In the genomic region with DNA sequence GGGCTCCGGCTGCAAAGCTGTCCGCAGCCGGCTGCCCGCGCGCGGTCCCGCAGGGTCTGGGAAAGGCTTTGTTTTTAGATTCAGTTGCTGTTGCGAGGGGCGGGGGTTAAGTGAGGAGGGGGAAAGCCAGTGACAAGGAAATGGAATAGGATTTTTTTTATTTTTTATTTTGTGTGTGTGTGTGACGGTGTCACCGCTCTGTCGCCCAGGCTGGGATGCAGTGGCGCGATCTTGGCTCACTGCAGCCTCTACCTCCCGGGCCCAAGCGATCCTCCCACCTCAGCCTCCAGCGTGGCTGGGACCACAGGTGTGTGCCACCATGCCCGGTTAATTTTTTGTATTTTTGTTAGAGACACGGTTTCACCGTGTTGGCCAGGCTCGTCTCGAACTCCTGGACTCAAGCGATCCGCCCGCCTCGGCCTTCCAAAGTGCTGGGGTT, we compare ENCODE assay signal across 7 cellular contexts. TPM values are rescaled to one million over a fixed set of nuclear protein-coding genes. Genes with fewer than 3 reads are reported as not detected.
DNase-seq lines count a peak whose midpoint lies in the region; TF ChIP-seq lines count a peak whose summit lies in the region.

No MANE protein-coding gene starts in this region.

- H3K9me3 ChIP-seq in iPS-15b (ENCODE audit: control insufficient read depth, insufficient read depth, low read length) (no peaks in the 10 kb centered on the region), stomach (no peaks in the 10 kb centered on the region)

- no peaks in the 10 kb centered on the region for H3K36me3 Mint-ChIP-seq in IgD-negative memory B cell
- H3K36me3 Mint-ChIP-seq in activated naive CD8-positive, alpha-beta T cell treated with anti-CD3 and anti-CD28 coated beads for 36 hours = peaks cover 20% of the 10 kb centered on the region

- DNase-seq in activated naive CD8-positive, alpha-beta T cell treated with anti-CD3 and anti-CD28 coated beads for 36 hours = no peak
- DNase-seq in stomach (no peak), superior temporal gyrus (ENCODE audit: extremely low spot score) (no peak), OCI-M2 (lab: John Stamatoyannopoulos, UW; ENCODE audit: unreplicated experiment) (no peak), NK-92 (lab: John Stamatoyannopoulos, UW; ENCODE audit: unreplicated experiment) (no peak)

- H3K4me3 ChIP-seq in iPS-15b (ENCODE audit: low read depth, low read length) = peak overlapping the region; percentile 68
- H3K4me3 ChIP-seq in stomach = peak overlapping the region; percentile 62 to 82 (median 66)

- no peaks in the 10 kb centered on the region for H3K36me3 ChIP-seq in iPS-15b (ENCODE audit: control insufficient read depth, insufficient read depth, low read length)
- no peaks in the 10 kb centered on the region for H3K36me3 ChIP-seq in stomach

- H3K9ac ChIP-seq in iPS-15b (ENCODE audit: low read depth, low read length) = peak overlapping the region; percentile 73

- H3K27ac Mint-ChIP-seq in IgD-negative memory B cell = peak overlapping the region; percentile 74 to 94 (median 90)
- peak overlapping the region; percentile 85 for H3K27ac Mint-ChIP-seq in activated naive CD8-positive, alpha-beta T cell treated with anti-CD3 and anti-CD28 coated beads for 36 hours

- peak overlapping the region; percentile 97 to 99 (median 99) for H3K27ac ChIP-seq in stomach

- no peaks in the 10 kb centered on the region for H3K9me3 Mint-ChIP-seq in IgD-negative memory B cell
- peaks cover 4% of the 10 kb centered on the region for H3K9me3 Mint-ChIP-seq in activated naive CD8-positive, alpha-beta T cell treated with anti-CD3 and anti-CD28 coated beads for 36 hours

- H3K4me1 Mint-ChIP-seq in IgD-negative memory B cell = peaks cover 59 to 60% (median 59%) of the 10 kb centered on the region in 3 donors
- H3K4me1 Mint-ChIP-seq in activated naive CD8-positive, alpha-beta T cell treated with anti-CD3 and anti-CD28 coated beads for 36 hours = peaks cover 74% of the 10 kb centered on the region

- intact Hi-C loops in stomach (cut with DNase I; ENCODE audit: low total_unique reads) = no loop called here

- no peaks in the 10 kb centered on the region for H3K27me3 Mint-ChIP-seq in IgD-negative memory B cell
- H3K27me3 Mint-ChIP-seq in activated naive CD8-positive, alpha-beta T cell treated with anti-CD3 and anti-CD28 coated beads for 36 hours = no peaks in the 10 kb centered on the region

- H3K4me1 ChIP-seq in iPS-15b (ENCODE audit: control insufficient read depth, insufficient read depth, low read length) (no peaks in the 10 kb centered on the region), stomach (peaks cover 10 to 50% (median 38%) of the 10 kb centered on the region in 4 donors)

- 39 to 52% (median 45%) methylated on average over 27 of the region's 27 CpGs for WGBS in stomach, 5 donors

- no peak for TF ChIP-seq POLR2A in stomach (IDR thresholded peaks at IDR 0.05)

- peak overlapping the region; percentile 82 to 98 (median 88) for H3K4me3 Mint-ChIP-seq in IgD-negative memory B cell
- peak overlapping the region; percentile 73 for H3K4me3 Mint-ChIP-seq in activated naive CD8-positive, alpha-beta T cell treated with anti-CD3 and anti-CD28 coated beads for 36 hours

- no peak for TF ChIP-seq CTCF in stomach (IDR thresholded peaks at IDR 0.05)

- H3K27me3 ChIP-seq in iPS-15b (ENCODE audit: control insufficient read depth, insufficient read depth, low read length) (peaks cover 43% of the 10 kb centered on the region), stomach (no peaks in the 10 kb centered on the region)

- no peak for TF ChIP-seq EP300 in stomach (IDR thresholded peaks at IDR 0.05)

RNA-seq across cellular contexts. Expression of a gene that starts 0.6 kb away (rescaled TPM):
- polyA plus RNA-seq in IgD-negative memory B cell (193 TPM), stomach (10 to 100 TPM; 17.7 to 48.7 (median 30.3) TPM)
- total RNA-seq in activated naive CD8-positive, alpha-beta T cell treated with anti-CD3 and anti-CD28 coated beads for 36 hours = 10 to 100 TPM; 28.8 to 29.0 TPM
- total RNA-seq in stomach = 10 to 100 TPM in 4 of 5 donors, 1 to 10 TPM in 1; 5.2 to 58.6 (median 12.5) TPM

RNA-seq across cellular contexts. Expression of a gene that starts 38.0 kb away (rescaled TPM):
- polyA plus RNA-seq in IgD-negative memory B cell (0.13 TPM), stomach (under 1 TPM in 1 of 3 donors, not detected in 2; 0.15 TPM)
- under 1 TPM in 1 of 2 experiments, not detected in 1; 0.12 TPM for total RNA-seq in activated naive CD8-positive, alpha-beta T cell treated with anti-CD3 and anti-CD28 coated beads for 36 hours
- total RNA-seq in stomach = 1 to 10 TPM in 1 of 5 donors, under 1 TPM in 1, not detected in 3; 0.73 to 7.6 TPM

RNA-seq across cellular contexts. Expression of a gene that starts 58.9 kb away (rescaled TPM):
- polyA plus RNA-seq in IgD-negative memory B cell = 1.0 TPM
- 10 to 100 TPM; 14.8 to 16.0 TPM for total RNA-seq in activated naive CD8-positive, alpha-beta T cell treated with anti-CD3 and anti-CD28 coated beads for 36 hours
- total RNA-seq in stomach = 10 to 100 TPM in 1 of 5 donors, 1 to 10 TPM in 4; 1.7 to 45.1 (median 4.0) TPM
- 1 to 10 TPM; 4.1 to 4.8 (median 4.7) TPM for polyA plus RNA-seq in stomach
